In genomic region chr6:57327311-57327710, GRCh38 we compare ENCODE assay signal across 28 cellular contexts. TPM values are rescaled to one million over a fixed set of nuclear protein-coding genes. Genes with fewer than 3 reads are reported as not detected.
DNase-seq lines count a peak whose midpoint lies in the region; ATAC-seq, FAIRE-seq and TF ChIP-seq lines count a peak whose summit lies in the region.
"Had no signal": no experiment of that assay in that cellular context is flagged by ENCODE, and none has a peak within 500 bp of the region (broad histone marks: within the 10 kb centered on the region; RNA-seq: fewer than 3 reads in every experiment).

No MANE protein-coding gene starts in this region.

- TF ChIP-seq EP300 in HepG2 (IDR thresholded peaks at IDR 0.05; ENCODE audit: low read depth in 2 of 2, low read length in 2 of 2) (no peak), HepG2 (CRISPR knock-in tag; IDR thresholded peaks at IDR 0.05; ENCODE audit: borderline replicate concordance) (no peak), GM12878 (IDR thresholded peaks at IDR 0.05; ENCODE audit: borderline replicate concordance in 1 of 2, control insufficient read depth in 1 of 2, low read depth in 2 of 2, low read length in 2 of 2) (no peak)

- FAIRE-seq in HepG2 (lab: Jason Lieb, UNC) (no peak), H54 (lab: Jason Lieb, UNC) (peak; percentile 80), GM12878 (lab: Jason Lieb, UNC) (peak; percentile 41)
- FAIRE-seq: D721Med, GM12891, GM19239 had no signal

- TF ChIP-seq RAD21 in HepG2 (CRISPR knock-in tag; IDR thresholded peaks at IDR 0.05) (no peak), GM12878 (IDR thresholded peaks at IDR 0.05; ENCODE audit: insufficient read depth, low read depth, low read length) (no peak)

- H3K27me3 ChIP-seq in HepG2 (ENCODE audit: control insufficient read depth in 1 of 2, insufficient read depth in 2 of 2, low read length in 2 of 2): no peaks in the 10 kb centered on the region
- no peaks in the 10 kb centered on the region for H3K27me3 ChIP-seq in right lobe of liver
- no peaks in the 10 kb centered on the region for H3K27me3 ChIP-seq in GM12878 (replicated peaks in 1 of 2; ENCODE audit: control insufficient read depth in 2 of 2, insufficient read depth in 2 of 2, low read length in 1 of 2)
- H3K27me3 ChIP-seq: BE2C, BLaER1 had no signal

- peak overlapping the region; percentile 48 for H3K4me3 Mint-ChIP-seq in endothelial cell (ENCODE audit: unreplicated experiment)
- H3K4me3 Mint-ChIP-seq: CD14-positive monocyte; CD4-positive, alpha-beta memory T cell; CD4-positive, CD25-positive, alpha-beta regulatory T cell; CD8-positive, alpha-beta memory T cell had no signal

- H3K9ac ChIP-seq in HepG2 (ENCODE audit: insufficient read depth, low read depth, low read length): no peak overlapping the region
- no peak overlapping the region for H3K9ac ChIP-seq in GM12878 (ENCODE audit: control insufficient read depth, insufficient read depth, low read length)
- H3K9ac ChIP-seq: BLaER1 had no signal

- DNase-seq in HepG2 (ENCODE audit: low spot score): no peak
- DNase-seq in right lobe of liver: no peak
- DNase-seq in H54 (ENCODE audit: insufficient read length, low spot score): no peak
- DNase-seq in GM12878 (ENCODE audit: low read depth, low spot score): no peak
- DNase-seq in endothelial cell (ENCODE audit: low spot score): no peak
- no peak for DNase-seq in amygdala (lab: John Stamatoyannopoulos, UW)
- DNase-seq in DMS 273 treated with DMSO at 0.1 percent for 48 hours (lab: John Stamatoyannopoulos, UW): no peak
- no peak for DNase-seq in activated CD8-positive, alpha-beta memory T cell treated with anti-CD3 and anti-CD28 coated beads, Interleukin-2, amount 50 U/mL, for 48 hours
- DNase-seq: ACHN; BE2C; C1 segment of cervical spinal cord; Calu3; CD4-positive, alpha-beta memory T cell; CD4-positive, CD25-positive, alpha-beta regulatory T cell; CD8-positive, alpha-beta memory T cell; COR-L47; DMS153; DMS53; DMS79; DND-41; EL; GDM1 had no signal

- peaks cover 7 to 62% of the 10 kb centered on the region in 2 experiments for H3K36me3 ChIP-seq in HepG2 (replicated peaks in 1 of 2; ENCODE audit: control insufficient read depth in 1 of 2, insufficient read depth in 2 of 2, low read length in 2 of 2)
- peaks cover 0 to 6% (median 1%) of the 10 kb centered on the region in 4 donors for H3K36me3 ChIP-seq in right lobe of liver
- H3K36me3 ChIP-seq in GM12878 (ENCODE audit: control insufficient read depth in 2 of 2, insufficient read depth in 2 of 2, low read length in 1 of 2): peaks cover 2 to 32% of the 10 kb centered on the region in 2 experiments; a peak in 3 of 4 replicates

- TF ChIP-seq CTCF in HepG2 (CRISPR knock-in tag; IDR thresholded peaks at IDR 0.05) (no peak), right lobe of liver (IDR thresholded peaks at IDR 0.05) (no peak), GM12878 (IDR thresholded peaks at IDR 0.05 in 2 of 3, conservative IDR thresholded peaks at IDR 0.05 in 1 of 3; ENCODE audit: control insufficient read depth in 2 of 3, extremely low read depth in 1 of 3, insufficient read depth in 1 of 3, low read depth in 3 of 3, low read length in 3 of 3) (no peak), endothelial cell (IDR thresholded peaks at IDR 0.05; ENCODE audit: unreplicated experiment) (no peak)

- no peak overlapping the region for H3K27ac Mint-ChIP-seq in endothelial cell (ENCODE audit: unreplicated experiment)
- H3K27ac Mint-ChIP-seq: CD4-positive, CD25-positive, alpha-beta regulatory T cell; CD8-positive, alpha-beta memory T cell had no signal

- SMC1A ChIA-PET in GM12878 (lab: Charles Lee; ENCODE audit: uncharacterized antibody, unreplicated experiment): no interaction called here

- TF ChIP-seq POLR2A in HepG2 (IDR thresholded peaks at IDR 0.05; ENCODE audit: insufficient read depth in 1 of 2, low read depth in 2 of 2, low read length in 2 of 2) (no peak), right lobe of liver (IDR thresholded peaks at IDR 0.05) (no peak), H54 (IDR thresholded peaks at IDR 0.05; ENCODE audit: low read depth, low read length) (no peak), GM12878 (IDR thresholded peaks at IDR 0.05; ENCODE audit: low read depth, low read length) (no peak)

- no peak overlapping the region for H2AFZ ChIP-seq in HepG2 (ENCODE audit: low read length)
- no peak overlapping the region for H2AFZ ChIP-seq in GM12878 (ENCODE audit: control insufficient read depth, low read depth, low read length)

- H3K79me2 ChIP-seq in HepG2 (ENCODE audit: insufficient read depth, low read length): no peaks in the 10 kb centered on the region
- no peaks in the 10 kb centered on the region for H3K79me2 ChIP-seq in GM12878 (ENCODE audit: control insufficient read depth, insufficient read depth, low read length)

- H3K4me1 ChIP-seq in HepG2 (ENCODE audit: insufficient read depth, low read length) (no peaks in the 10 kb centered on the region), right lobe of liver (no peaks in the 10 kb centered on the region), GM12878 (ENCODE audit: control insufficient read depth, insufficient read depth, low read length) (no peaks in the 10 kb centered on the region)
- H3K4me1 ChIP-seq: BE2C, BLaER1 had no signal

- RAD21 ChIA-PET in GM12878 (lab: Charles Lee; ENCODE audit: unreplicated experiment): no interaction called here

- H3K36me3 Mint-ChIP-seq in endothelial cell (ENCODE audit: low read depth, unreplicated experiment): peaks cover 43% of the 10 kb centered on the region

- POLR2A ChIA-PET in HepG2 (lab: Yijun Ruan, JAX) (no interaction called here), GM12878 (lab: Charles Lee) (no interaction called here)

- CTCF ChIA-PET in HepG2 (lab: Yijun Ruan, JAX; ENCODE audit: low intra/inter-chr PET ratio, low total read pairs) (no interaction called here), GM12878 (lab: Yijun Ruan, JAX) (no interaction called here)

- no peaks in the 10 kb centered on the region for H3K4me1 Mint-ChIP-seq in endothelial cell (ENCODE audit: unreplicated experiment)
- H3K4me1 Mint-ChIP-seq: CD14-positive monocyte had no signal

- 98% methylated on average over 2 of the region's 2 CpGs for WGBS in HepG2 (ENCODE audit: low lambda C conversion rate)
- WGBS in right lobe of liver (ENCODE audit: insufficient coverage, low coverage, low lambda C conversion rate, missing lambda C conversion rate): 67% methylated on average over 2 of the region's 2 CpGs
- WGBS in GM12878 (ENCODE audit: insufficient coverage, insufficient replicate concordance, low lambda C conversion rate, missing lambda C conversion rate): 96% methylated on average over 2 of the region's 2 CpGs

- no peak overlapping the region for H3K4me2 ChIP-seq in HepG2 (ENCODE audit: low read depth, low read length)
- H3K4me2 ChIP-seq in GM12878 (ENCODE audit: control insufficient read depth, insufficient read depth): no peak overlapping the region
- H3K4me2 ChIP-seq: BLaER1 had no signal

- intact Hi-C loops in HepG2 (cut with micrococcal nuclease; ENCODE audit: unreplicated experiment): no loop called here
- intact Hi-C loops in right lobe of liver (cut with DNase I): no loop called here
- intact Hi-C loops in GM12878 (cut with micrococcal nuclease; ENCODE audit: unreplicated experiment): no loop called here

- no peaks in the 10 kb centered on the region for H3K9me3 Mint-ChIP-seq in endothelial cell (ENCODE audit: unreplicated experiment)

- no TSS peak for BruUV-seq in HepG2 (replicated peaks; lab: Mats Ljungman, UMichigan)
- BruUV-seq in GM12878 (replicated peaks; lab: Mats Ljungman, UMichigan): no TSS peak

- H4K20me1 ChIP-seq in HepG2 (ENCODE audit: insufficient read depth, low read length): no peaks in the 10 kb centered on the region
- H4K20me1 ChIP-seq in GM12878 (ENCODE audit: control insufficient read depth, insufficient read depth): no peaks in the 10 kb centered on the region
- H4K20me1 ChIP-seq: BLaER1 had no signal

- in situ Hi-C loops in HepG2 (cut with HindIII; ENCODE audit: extremely low pct_ligation_motif_present, low pct_unique_long_range_greater_than_20kb) (no loop called here), GM12878 (cut with MboI) (no loop called here)

- H3K4me3 ChIP-seq in HepG2 (replicated peaks in 1 of 3; ENCODE audit: insufficient read depth in 1 of 3, low read depth in 2 of 3, low read length in 3 of 3) (no peak overlapping the region), right lobe of liver (no peak overlapping the region), GM12878 (no peak overlapping the region)
- H3K4me3 ChIP-seq: BLaER1 had no signal

- H3K27me3 Mint-ChIP-seq in endothelial cell (ENCODE audit: unreplicated experiment): no peaks in the 10 kb centered on the region
- H3K27me3 Mint-ChIP-seq: CD4-positive, alpha-beta memory T cell; CD4-positive, CD25-positive, alpha-beta regulatory T cell; CD8-positive, alpha-beta memory T cell had no signal

- H3K9me3 ChIP-seq in HepG2 (ENCODE audit: low read length): peaks cover 22% of the 10 kb centered on the region
- no peaks in the 10 kb centered on the region for H3K9me3 ChIP-seq in right lobe of liver
- H3K9me3 ChIP-seq in GM12878 (replicated peaks; ENCODE audit: control insufficient read depth, insufficient read depth, low read length): peaks cover 17% of the 10 kb centered on the region
- H3K9me3 ChIP-seq: BE2C had no signal

- H3K27ac ChIP-seq in HepG2 (ENCODE audit: extremely low read length, insufficient read depth, low read length) (no peak overlapping the region), right lobe of liver (no peak overlapping the region), GM12878 (ENCODE audit: control insufficient read depth, insufficient read depth) (no peak overlapping the region)
- H3K27ac ChIP-seq: 22Rv1, BLaER1 had no signal

- ATAC-seq in HepG2 (no peak), right lobe of liver (no peak), GM12878 (no peak)

RNA-seq across cellular contexts. Expression of gene PRIM2, which starts 9.9 kb away (rescaled TPM):
- total RNA-seq in HepG2 (2016; rRNA removed; fragmentation: Illumina TruSeq; extraction: Trizol) (52.7 and 70.0 TPM in 2 replicates), right lobe of liver (1 to 10 TPM; 2.8 to 5.8 (median 3.7) TPM), GM12878 (2014; rRNA removed) (31.1 and 37.9 TPM in 2 replicates), GM12878 (2014; rRNA removed; fragmentation: Illumina TruSeq; extraction: Trizol) (38.6 and 40.1 TPM in 2 replicates), GM12878 (2021) (23.1 and 25.0 TPM in 2 replicates), endothelial cell (ENCODE audit: unreplicated experiment) (16.2 TPM)
- total RNA-seq in HepG2 (2016; cell fraction: cytosol; rRNA removed; fragmentation: Illumina TruSeq; extraction: Trizol; ENCODE audit: low read depth): 21.1 and 24.9 TPM in 2 replicates
- 53.8 and 69.9 TPM in 2 replicates for total RNA-seq in HepG2 (2016; cell fraction: insoluble cytoplasmic fraction; rRNA removed; fragmentation: Illumina TruSeq; extraction: Trizol)
- total RNA-seq in HepG2 (2016; cell fraction: membrane; rRNA removed; fragmentation: Illumina TruSeq; extraction: Trizol): 21.4 and 27.4 TPM in 2 replicates
- total RNA-seq in HepG2 (2016; cell fraction: nucleus; rRNA removed; fragmentation: Illumina TruSeq; extraction: Trizol): 63.1 and 70.3 TPM in 2 replicates
- polyA plus RNA-seq in HepG2 (2011; rRNA removed) (4.9 and 8.0 TPM in 2 replicates), GM12878 (2011; rRNA removed) (24.6 and 37.0 TPM in 2 replicates), GM12878 (2014; fragmentation: Illumina TruSeq; extraction: Trizol) (26.7 and 33.1 TPM in 2 replicates), GM12878 (2014; fragmentation: Nextera tagmentation; extraction: Ambion mirVana) (10 to 100 TPM; 13.2 to 18.6 TPM), GM12878 (2014; rRNA removed) (15.2 and 17.7 TPM in 2 replicates), GM12878 (2016; fragmentation: Nextera tagmentation; extraction: Ambion mirVana) (10 to 100 TPM; 25.2 to 26.5 TPM)
- 4.5 and 5.6 TPM in 2 replicates for polyA plus RNA-seq in HepG2 (2011; cell fraction: cytosol; rRNA removed)
- polyA plus RNA-seq in HepG2 (2011; cell fraction: nucleus; rRNA removed): 2.9 and 4.4 TPM in 2 replicates
- polyA plus RNA-seq in HepG2 (2012): 6.9 and 12.3 TPM in 2 replicates
- 3.8 and 4.0 TPM in 2 replicates for polyA plus RNA-seq in HepG2 (2016; cell fraction: cytosol; fragmentation: Illumina TruSeq; extraction: Trizol; ENCODE audit: low read depth)
- polyA plus RNA-seq in HepG2 (2016; cell fraction: insoluble cytoplasmic fraction; fragmentation: Illumina TruSeq; extraction: Trizol; ENCODE audit: low read depth): 39.7 and 42.9 TPM in 2 replicates
- 5.8 and 6.9 TPM in 2 replicates for polyA plus RNA-seq in HepG2 (2016; cell fraction: membrane; fragmentation: Illumina TruSeq; extraction: Trizol; ENCODE audit: low read depth)
- polyA plus RNA-seq in HepG2 (2016; cell fraction: nucleus; fragmentation: Illumina TruSeq; extraction: Trizol; ENCODE audit: insufficient read depth, low read depth): 15.2 and 17.9 TPM in 2 replicates
- 14.8 and 39.2 TPM in 2 replicates for polyA minus RNA-seq in HepG2 (2011; rRNA and poly(A)+ RNA removed; ENCODE audit: low replicate concordance)
- polyA minus RNA-seq in HepG2 (2011; cell fraction: cytosol; rRNA and poly(A)+ RNA removed): 8.8 and 11.7 TPM in 2 replicates
- polyA minus RNA-seq in HepG2 (2011; cell fraction: nucleus; rRNA and poly(A)+ RNA removed): 54.1 and 58.5 TPM in 2 replicates
- total RNA-seq in GM12878 (2013; cell fraction: nucleolus; rRNA removed): 96.1 and 98.4 TPM in 2 replicates
- 13.4 TPM for polyA plus RNA-seq in GM12878 (2011; ENCODE audit: low read depth)
- 11.7 and 16.1 TPM in 2 replicates for polyA plus RNA-seq in GM12878 (2011; cell fraction: cytosol; rRNA removed)
- polyA plus RNA-seq in GM12878 (2011; cell fraction: nucleus; rRNA removed): 11.6 and 17.2 TPM in 2 replicates
- 10.9 and 14.0 TPM in 2 replicates for polyA plus RNA-seq in GM12878 (2012)
- polyA minus RNA-seq in GM12878 (2011; rRNA and poly(A)+ RNA removed): 42.6 and 44.5 TPM in 2 replicates
- 14.2 and 17.9 TPM in 2 replicates for polyA minus RNA-seq in GM12878 (2011; cell fraction: cytosol; rRNA and poly(A)+ RNA removed)
- 47.8 and 80.0 TPM in 2 replicates for polyA minus RNA-seq in GM12878 (2011; cell fraction: nucleus; rRNA and poly(A)+ RNA removed)
